24 cellular contexts compared by ENCODE assay signal in the genomic region with DNA sequence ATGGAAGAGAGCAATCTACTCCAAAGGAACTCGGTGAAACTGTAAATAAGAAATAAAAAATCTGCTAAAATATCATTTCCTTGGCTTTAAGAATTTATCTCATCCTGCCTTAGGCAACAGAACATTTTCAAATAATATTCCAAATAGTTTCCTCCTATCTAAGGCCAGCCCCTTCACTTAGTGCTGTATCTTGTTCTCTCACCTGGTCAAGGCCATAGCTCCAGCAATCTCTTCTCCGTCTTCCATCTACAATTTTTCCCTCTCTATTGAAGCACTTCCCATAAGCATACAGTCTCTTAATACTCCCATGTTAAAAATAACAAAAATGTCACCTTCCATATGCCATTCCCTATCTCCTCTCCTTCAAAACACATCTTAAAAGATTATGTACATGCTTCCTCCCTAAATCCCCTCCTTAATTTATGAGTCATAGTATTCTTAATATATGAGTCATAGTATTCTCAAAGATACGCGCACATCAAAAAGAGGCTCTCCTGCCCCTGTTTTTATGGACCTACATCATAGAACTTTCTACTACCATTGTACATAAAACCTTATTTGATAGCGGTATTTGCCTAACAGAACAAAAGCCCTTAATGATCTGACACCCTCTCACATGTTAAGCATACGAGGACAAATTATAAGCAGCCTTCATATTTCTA.
DNase-seq lines count a peak whose midpoint lies in the region; ATAC-seq, FAIRE-seq and TF ChIP-seq lines count a peak whose summit lies in the region.
"Had no signal": no experiment of that assay in that cellular context is flagged by ENCODE, and none has a peak within 500 bp of the region (broad histone marks: within the 10 kb centered on the region; RNA-seq: fewer than 3 reads in every experiment).

No MANE protein-coding gene starts in this region.

- no peaks in the 10 kb centered on the region for H3K4me1 ChIP-seq in gastrocnemius medialis

- H3K4me3 ChIP-seq in epithelial cell of esophagus (ENCODE audit: low read length) = no peak overlapping the region
- H3K4me3 ChIP-seq in retinal pigment epithelial cell (ENCODE audit: low read length) = no peak overlapping the region
- no peak overlapping the region for H3K4me3 ChIP-seq in gastrocnemius medialis
- H3K4me3 ChIP-seq: mucosa of descending colon, thyroid gland had no signal

- peak; percentile 10 for DNase-seq in H4 (ENCODE audit: low spot score)
- peak; percentile 65 for DNase-seq in RCC 7860 (ENCODE audit: low spot score)
- DNase-seq in epithelial cell of esophagus (ENCODE audit: low read depth) = peak; percentile 56
- DNase-seq in retinal pigment epithelial cell (ENCODE audit: low read depth) = peak; percentile 48
- DNase-seq in stimulated activated CD8-positive, alpha-beta memory T cell treated with anti-CD3 and anti-CD28 coated beads, Interleukin-4, amount 100 ng/mL, for 48 hours = no peak
- DNase-seq in SK-N-DZ (ENCODE audit: low spot score) = no peak
- no peak for DNase-seq in gastrocnemius medialis
- DNase-seq: activated CD4-positive, alpha-beta T cell treated with anti-CD3 and anti-CD28 coated beads for 36 hours; activated effector memory CD4-positive, alpha-beta T cell treated with anti-CD3 and anti-CD28 coated beads, Interleukin-2, amount 50 U/mL, for 16 hours; anterior cingulate cortex; DMS79; hypothalamus; KG1; left cardiac atrium; mucosa of descending colon; NCI-H146; NCI-H345; occipital lobe; stimulated activated CD4-positive, alpha-beta T cell treated with anti-CD3 and anti-CD28 coated beads, Interleukin-4, amount 100 ng/mL, for 24 hours; T1000; thyroid gland had no signal

- H3K9me3 ChIP-seq in gastrocnemius medialis = no peaks in the 10 kb centered on the region
- H3K9me3 ChIP-seq: mucosa of descending colon, thyroid gland had no signal

- no peaks in the 10 kb centered on the region for H3K27me3 ChIP-seq in gastrocnemius medialis
- H3K27me3 ChIP-seq: thyroid gland had no signal

- in situ Hi-C loops in gastrocnemius medialis (cut with MboI; ENCODE audit: low sequenced_read_pairs in 4 of 4) = no loop called here

- TF ChIP-seq POLR2A in gastrocnemius medialis (IDR thresholded peaks at IDR 0.05) = no peak

- FAIRE-seq in RCC 7860 (lab: Jason Lieb, UNC) = peak; percentile 88

- ATAC-seq in gastrocnemius medialis (no peak), GM21367 (IDR thresholded peaks at IDR 0.05; ENCODE audit: unreplicated experiment) (no peak)
- ATAC-seq: activated CD4-positive, alpha-beta T cell treated with anti-CD3 and anti-CD28 coated beads for 36 hours; esophagus mucosa; mucosa of descending colon; sciatic nerve had no signal

- H3K36me3 ChIP-seq in gastrocnemius medialis = no peaks in the 10 kb centered on the region
- H3K36me3 ChIP-seq: thyroid gland had no signal

- TF ChIP-seq CTCF in epithelial cell of esophagus (IDR thresholded peaks at IDR 0.05; ENCODE audit: insufficient read depth, low read depth, low read length, missing control alignments) (no peak), retinal pigment epithelial cell (conservative IDR thresholded peaks at IDR 0.05; ENCODE audit: low read depth, low read length) (no peak), gastrocnemius medialis (IDR thresholded peaks at IDR 0.05 in 4 of 5, conservative IDR thresholded peaks at IDR 0.05 in 1 of 5) (no peak)

- intact Hi-C loops in gastrocnemius medialis (cut with DNase I; ENCODE audit: low total_unique reads) = no loop called here

- H3K27ac ChIP-seq in gastrocnemius medialis = no peak overlapping the region
- H3K27ac ChIP-seq: thyroid gland had no signal

Comparison
In these comparisons a context has a peak if more than half of its experiments do, and no peak if none do; other contexts are left out.
1. DNase-seq: peak in H4 (single experiment), RCC 7860 (single experiment), epithelial cell of esophagus (single experiment) and retinal pigment epithelial cell (single experiment); none in stimulated activated CD8-positive, alpha-beta memory T cell treated with anti-CD3 and anti-CD28 coated beads, Interleukin-4, amount 100 ng/mL, for 48 hours (single experiment), SK-N-DZ (single experiment) and gastrocnemius medialis (0 of 2).